1 cellular context compared by ENCODE assay signal in the genomic region with DNA sequence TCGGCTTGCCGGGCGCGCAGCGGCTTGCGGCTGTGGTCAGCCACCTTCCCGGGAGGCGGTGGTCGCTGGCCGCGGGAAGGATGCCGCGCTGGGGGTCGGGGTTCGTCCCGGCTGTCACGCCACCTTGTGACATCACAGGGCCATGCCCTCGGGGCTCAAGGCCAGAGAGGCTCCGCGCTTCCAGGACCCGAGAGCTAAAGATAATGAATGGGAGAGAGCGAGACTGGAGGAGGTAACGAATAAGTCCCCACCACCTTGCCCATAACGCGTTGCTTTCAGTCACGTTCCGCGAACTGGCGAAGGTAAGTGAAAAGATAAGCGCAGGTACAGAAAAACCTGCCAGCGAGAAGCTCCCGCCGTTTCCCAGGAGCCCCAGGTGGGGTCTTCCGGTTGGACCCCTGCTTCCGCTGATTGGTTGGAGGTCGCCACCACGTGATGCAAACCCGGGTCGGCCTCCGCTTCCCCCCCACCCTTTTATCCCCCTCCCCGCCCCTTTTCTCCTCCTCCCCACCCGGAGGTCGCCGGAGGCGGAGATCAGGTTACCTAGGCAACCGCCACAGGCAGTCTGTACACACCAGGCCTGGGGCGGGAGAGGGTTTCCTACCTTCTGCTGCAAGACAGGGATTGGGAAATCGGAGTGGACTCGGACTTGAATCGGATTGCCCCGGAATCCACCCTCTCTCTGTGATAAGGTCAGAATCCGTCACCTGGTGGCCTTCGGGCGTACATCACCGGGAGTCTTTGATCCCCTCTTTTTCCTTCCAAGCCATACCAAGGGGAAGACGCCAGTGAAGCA.
TF ChIP-seq lines count a peak whose summit lies in the region.

LRRC9 (plus strand) TSS at position 563 of the 796 bp plus-strand sequence.

TF ChIP-seq in HepG2, 621 proteins besides CTCF, POLR2A, EP300 and RAD21 (continued from another document and continues in another):
- TF ChIP-seq, protein P1, sequence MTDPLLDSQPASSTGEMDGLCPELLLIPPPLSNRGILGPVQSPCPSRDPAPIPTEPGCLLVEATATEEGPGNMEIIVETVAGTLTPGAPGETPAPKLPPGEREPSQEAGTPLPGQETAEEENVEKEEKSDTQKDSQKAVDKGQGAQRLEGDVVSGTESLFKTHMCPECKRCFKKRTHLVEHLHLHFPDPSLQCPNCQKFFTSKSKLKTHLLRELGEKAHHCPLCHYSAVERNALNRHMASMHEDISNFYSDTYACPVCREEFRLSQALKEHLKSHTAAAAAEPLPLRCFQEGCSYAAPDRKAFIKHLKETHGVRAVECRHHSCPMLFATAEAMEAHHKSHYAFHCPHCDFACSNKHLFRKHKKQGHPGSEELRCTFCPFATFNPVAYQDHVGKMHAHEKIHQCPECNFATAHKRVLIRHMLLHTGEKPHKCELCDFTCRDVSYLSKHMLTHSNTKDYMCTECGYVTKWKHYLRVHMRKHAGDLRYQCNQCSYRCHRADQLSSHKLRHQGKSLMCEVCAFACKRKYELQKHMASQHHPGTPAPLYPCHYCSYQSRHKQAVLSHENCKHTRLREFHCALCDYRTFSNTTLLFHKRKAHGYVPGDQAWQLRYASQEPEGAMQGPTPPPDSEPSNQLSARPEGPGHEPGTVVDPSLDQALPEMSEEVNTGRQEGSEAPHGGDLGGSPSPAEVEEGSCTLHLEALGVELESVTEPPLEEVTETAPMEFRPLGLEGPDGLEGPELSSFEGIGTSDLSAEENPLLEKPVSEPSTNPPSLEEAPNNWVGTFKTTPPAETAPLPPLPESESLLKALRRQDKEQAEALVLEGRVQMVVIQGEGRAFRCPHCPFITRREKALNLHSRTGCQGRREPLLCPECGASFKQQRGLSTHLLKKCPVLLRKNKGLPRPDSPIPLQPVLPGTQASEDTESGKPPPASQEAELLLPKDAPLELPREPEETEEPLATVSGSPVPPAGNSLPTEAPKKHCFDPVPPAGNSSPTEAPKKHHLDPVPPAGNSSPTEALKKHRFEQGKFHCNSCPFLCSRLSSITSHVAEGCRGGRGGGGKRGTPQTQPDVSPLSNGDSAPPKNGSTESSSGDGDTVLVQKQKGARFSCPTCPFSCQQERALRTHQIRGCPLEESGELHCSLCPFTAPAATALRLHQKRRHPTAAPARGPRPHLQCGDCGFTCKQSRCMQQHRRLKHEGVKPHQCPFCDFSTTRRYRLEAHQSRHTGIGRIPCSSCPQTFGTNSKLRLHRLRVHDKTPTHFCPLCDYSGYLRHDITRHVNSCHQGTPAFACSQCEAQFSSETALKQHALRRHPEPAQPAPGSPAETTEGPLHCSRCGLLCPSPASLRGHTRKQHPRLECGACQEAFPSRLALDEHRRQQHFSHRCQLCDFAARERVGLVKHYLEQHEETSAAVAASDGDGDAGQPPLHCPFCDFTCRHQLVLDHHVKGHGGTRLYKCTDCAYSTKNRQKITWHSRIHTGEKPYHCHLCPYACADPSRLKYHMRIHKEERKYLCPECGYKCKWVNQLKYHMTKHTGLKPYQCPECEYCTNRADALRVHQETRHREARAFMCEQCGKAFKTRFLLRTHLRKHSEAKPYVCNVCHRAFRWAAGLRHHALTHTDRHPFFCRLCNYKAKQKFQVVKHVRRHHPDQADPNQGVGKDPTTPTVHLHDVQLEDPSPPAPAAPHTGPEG (CRISPR knock-in tag; IDR thresholded peaks at IDR 0.05): peak; percentile 78; the same call in 1 of the 2 replicates
- 0 out of 2 replicates have a peak, but pooled peaks have one; percentile 2 for TF ChIP-seq SIX1 (CRISPR knock-in tag; IDR thresholded peaks at IDR 0.05; ENCODE audit: borderline replicate concordance)
- TF ChIP-seq, protein P2, sequence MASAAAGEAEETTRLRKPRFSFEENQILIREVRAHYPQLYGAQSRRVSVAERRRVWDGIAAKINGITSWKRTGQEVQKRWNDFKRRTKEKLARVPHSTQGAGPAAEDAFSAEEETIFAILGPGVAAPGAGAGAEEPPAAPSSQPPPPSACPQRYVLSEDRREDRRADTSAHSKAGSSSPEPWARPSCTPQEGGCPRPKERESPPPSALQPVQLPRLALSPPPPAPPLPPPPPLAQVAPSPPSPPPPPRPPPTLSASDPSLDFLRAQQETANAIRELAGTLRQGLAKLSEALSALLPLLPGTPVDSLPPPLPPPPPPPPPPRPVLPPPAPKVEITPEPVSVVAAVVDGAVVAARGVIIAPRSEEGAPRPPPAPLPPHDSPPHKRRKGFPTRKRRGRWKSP (CRISPR knock-in tag; IDR thresholded peaks at IDR 0.05): no peak
- peak; percentile 82 for TF ChIP-seq SKI (IDR thresholded peaks at IDR 0.05; ENCODE audit: partially characterized antibody)
- no peak; the same call in 1 of the 2 replicates for TF ChIP-seq ATF7-NPFF (CRISPR knock-in tag; IDR thresholded peaks at IDR 0.05; ENCODE audit: low read depth)
- TF ChIP-seq CHD4 (IDR thresholded peaks at IDR 0.05; ENCODE audit: borderline replicate concordance, low read length): no peak
- TF ChIP-seq ZNF737 (CRISPR knock-in tag; IDR thresholded peaks at IDR 0.05; ENCODE audit: borderline replicate concordance): no peak
- TF ChIP-seq NCOA2 (CRISPR knock-in tag; IDR thresholded peaks at IDR 0.05): peak; percentile 26; the same call in 1 of the 2 replicates
- TF ChIP-seq NRL (CRISPR knock-in tag; IDR thresholded peaks at IDR 0.05; ENCODE audit: borderline replicate concordance): peak; percentile 67; the same call in 1 of the 2 replicates
- TF ChIP-seq SNRNP70 (IDR thresholded peaks at IDR 0.05; ENCODE audit: low read depth, low read length): no peak
- TF ChIP-seq KMT2B (CRISPR knock-in tag; IDR thresholded peaks at IDR 0.05): no peak
- peak; percentile 45 for TF ChIP-seq TBL1XR1 (IDR thresholded peaks at IDR 0.05; ENCODE audit: borderline replicate concordance, low read length, partially characterized antibody)
- TF ChIP-seq MTERF4 (CRISPR knock-in tag; IDR thresholded peaks at IDR 0.05): no peak
- TF ChIP-seq REXO4 (CRISPR knock-in tag; IDR thresholded peaks at IDR 0.05; ENCODE audit: borderline replicate concordance): no peak
- peak; percentile 63 for TF ChIP-seq RFX1 (IDR thresholded peaks at IDR 0.05)
- TF ChIP-seq ZNF780A (CRISPR knock-in tag; IDR thresholded peaks at IDR 0.05): no peak
- TF ChIP-seq NR1H2 (CRISPR knock-in tag; IDR thresholded peaks at IDR 0.05; ENCODE audit: borderline replicate concordance, low read depth): no peak
- TF ChIP-seq, protein P3, sequence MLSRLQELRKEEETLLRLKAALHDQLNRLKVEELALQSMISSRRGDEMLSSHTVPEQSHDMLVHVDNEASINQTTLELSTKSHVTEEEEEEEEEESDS (CRISPR knock-in tag; IDR thresholded peaks at IDR 0.05; ENCODE audit: borderline replicate concordance): no peak
- no peak for TF ChIP-seq CREB1 (IDR thresholded peaks at IDR 0.05)
- TF ChIP-seq CREB1 (CRISPR knock-in tag; IDR thresholded peaks at IDR 0.05): peak; percentile 56; the same call in 1 of the 2 replicates
- peak; percentile 17 for TF ChIP-seq YY1 (IDR thresholded peaks at IDR 0.05; ENCODE audit: insufficient read depth, insufficient replicate concordance, low read depth, low read length)
- TF ChIP-seq ZNF724P (CRISPR knock-in tag; IDR thresholded peaks at IDR 0.05; ENCODE audit: borderline replicate concordance): no peak
- TF ChIP-seq NFE2L2 (IDR thresholded peaks at IDR 0.05; ENCODE audit: low read length): no peak
- TF ChIP-seq, protein P4, sequence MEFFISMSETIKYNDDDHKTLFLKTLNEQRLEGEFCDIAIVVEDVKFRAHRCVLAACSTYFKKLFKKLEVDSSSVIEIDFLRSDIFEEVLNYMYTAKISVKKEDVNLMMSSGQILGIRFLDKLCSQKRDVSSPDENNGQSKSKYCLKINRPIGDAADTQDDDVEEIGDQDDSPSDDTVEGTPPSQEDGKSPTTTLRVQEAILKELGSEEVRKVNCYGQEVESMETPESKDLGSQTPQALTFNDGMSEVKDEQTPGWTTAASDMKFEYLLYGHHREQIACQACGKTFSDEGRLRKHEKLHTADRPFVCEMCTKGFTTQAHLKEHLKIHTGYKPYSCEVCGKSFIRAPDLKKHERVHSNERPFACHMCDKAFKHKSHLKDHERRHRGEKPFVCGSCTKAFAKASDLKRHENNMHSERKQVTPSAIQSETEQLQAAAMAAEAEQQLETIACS (CRISPR knock-in tag; IDR thresholded peaks at IDR 0.05): no peak
- no peak for TF ChIP-seq ZKSCAN8 (CRISPR knock-in tag; IDR thresholded peaks at IDR 0.05; ENCODE audit: borderline replicate concordance)
- TF ChIP-seq ASH2L (IDR thresholded peaks at IDR 0.05; ENCODE audit: insufficient read length, low read depth, low read length): no peak
- no peak for TF ChIP-seq ZNF10 (CRISPR knock-in tag; IDR thresholded peaks at IDR 0.05; ENCODE audit: borderline replicate concordance, low read depth)
- TF ChIP-seq YEATS2 (CRISPR knock-in tag; IDR thresholded peaks at IDR 0.05; ENCODE audit: borderline replicate concordance): peak; percentile 31; the same call in 1 of the 2 replicates
- 0 out of 2 replicates have a peak, but pooled peaks have one; percentile 53 for TF ChIP-seq ZNF567 (CRISPR knock-in tag; IDR thresholded peaks at IDR 0.05; ENCODE audit: borderline replicate concordance)
- 0 out of 2 replicates have a peak, but pooled peaks have one; percentile 35 for TF ChIP-seq ZNF546 (CRISPR knock-in tag; conservative IDR thresholded peaks at IDR 0.05)
- TF ChIP-seq FOXO4 (CRISPR knock-in tag; conservative IDR thresholded peaks at IDR 0.05): no peak
- TF ChIP-seq SKIL (CRISPR knock-in tag; IDR thresholded peaks at IDR 0.05; ENCODE audit: borderline replicate concordance): peak; percentile 79; the same call in 1 of the 2 replicates
- TF ChIP-seq TEF (CRISPR knock-in tag; IDR thresholded peaks at IDR 0.05): no peak
- TF ChIP-seq ZNF24 (IDR thresholded peaks at IDR 0.05): no peak
- no peak for TF ChIP-seq SRSF4 (IDR thresholded peaks at IDR 0.05; ENCODE audit: low read depth, low read length, poor library complexity, severe bottlenecking)
- TF ChIP-seq HNF4G (IDR thresholded peaks at IDR 0.05; ENCODE audit: borderline replicate concordance, low read depth, low read length): peak; percentile 71
- 0 out of 2 replicates have a peak, but pooled peaks have one; percentile 44 for TF ChIP-seq HNF4G (CRISPR knock-in tag; IDR thresholded peaks at IDR 0.05; ENCODE audit: borderline replicate concordance, low read depth)
- peak; percentile 77; the same call in 1 of the 2 replicates for TF ChIP-seq HBP1 (CRISPR knock-in tag; IDR thresholded peaks at IDR 0.05; ENCODE audit: low read depth)
- no peak for TF ChIP-seq PHF5A (CRISPR knock-in tag; IDR thresholded peaks at IDR 0.05; ENCODE audit: low read depth, unreplicated experiment)
- no peak for TF ChIP-seq GLI4 (CRISPR knock-in tag; IDR thresholded peaks at IDR 0.05; ENCODE audit: borderline replicate concordance)
- peak; percentile 60; the same call in 1 of the 2 replicates for TF ChIP-seq POGZ (CRISPR knock-in tag; IDR thresholded peaks at IDR 0.05)
- no peak for TF ChIP-seq ZNF256 (CRISPR knock-in tag; conservative IDR thresholded peaks at IDR 0.05)
- TF ChIP-seq ZSCAN9 (CRISPR knock-in tag; IDR thresholded peaks at IDR 0.05; ENCODE audit: borderline replicate concordance): no peak
